ENCODE assay signal across 8 cellular contexts in the genomic region with DNA sequence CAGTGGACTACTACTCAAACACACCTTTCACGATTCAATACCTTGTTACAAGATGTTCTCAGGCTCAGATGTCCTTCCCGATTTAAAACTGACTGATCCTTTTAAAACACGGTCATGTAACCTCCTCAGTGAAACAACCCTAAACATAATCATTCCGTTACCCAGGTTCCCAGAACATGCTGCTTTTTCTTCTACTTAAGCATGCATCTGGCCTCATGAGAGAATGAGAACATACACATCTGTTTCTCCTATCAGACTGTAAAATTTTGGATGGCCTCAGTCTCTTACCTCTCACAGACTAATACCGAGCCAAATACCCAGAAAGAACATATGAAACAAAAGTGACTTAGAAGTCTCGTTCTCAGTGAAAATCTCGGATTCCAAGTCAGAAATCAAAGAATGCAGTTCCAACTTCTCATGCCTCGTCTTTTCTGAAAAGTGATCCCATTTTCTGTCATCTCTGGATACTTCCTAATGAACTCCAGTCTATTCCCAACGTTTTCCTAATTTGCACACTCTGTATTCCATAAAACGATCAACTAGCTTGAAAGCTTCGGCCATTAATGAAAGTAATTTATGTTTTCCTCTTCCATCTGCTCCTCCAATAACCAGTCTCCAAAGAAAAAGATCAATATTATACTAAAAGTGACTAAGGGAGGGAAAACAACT. TPM values are rescaled to one million over a fixed set of nuclear protein-coding genes. Genes with fewer than 3 reads are reported as not detected.
DNase-seq lines count a peak whose midpoint lies in the region; ATAC-seq and TF ChIP-seq lines count a peak whose summit lies in the region.

No MANE protein-coding gene starts in this region.

- 1% methylated on average over 11 of the region's 11 CpGs for WGBS in lower leg skin, 2 donors
- 0% methylated on average over 5 to 11 of the region's 11 CpGs for WGBS in transverse colon (ENCODE audit: low coverage in 1 of 2), 2 donors

- H3K9me3 ChIP-seq in ascending aorta (no peaks in the 10 kb centered on the region), transverse colon (no peaks in the 10 kb centered on the region)

- H3K9me3 Mint-ChIP-seq in activated T-cell treated with anti-CD3 and anti-CD28 coated beads, Interleukin-2, amount 50 U/mL, for 4 hours = no peaks in the 10 kb centered on the region

- H3K27me3 ChIP-seq in ascending aorta (no peaks in the 10 kb centered on the region), transverse colon (no peaks in the 10 kb centered on the region)

- TF ChIP-seq EP300 in transverse colon (IDR thresholded peaks at IDR 0.05; ENCODE audit: low read depth) = no peak

- H3K4me3 ChIP-seq in ascending aorta (peak overlapping the region; percentile 87 to 100), lower leg skin (ENCODE audit: low read depth, poor library complexity, severe bottlenecking) (peak overlapping the region; percentile 100), transverse colon (peak overlapping the region; percentile 77 to 97 (median 84))

- TF ChIP-seq POLR2A in lower leg skin (IDR thresholded peaks at IDR 0.05) (no peak), transverse colon (IDR thresholded peaks at IDR 0.05) (no peak)

- ATAC-seq in activated T-cell treated with anti-CD3 and anti-CD28 coated beads, Interleukin-2, amount 50 U/mL, for 4 hours = no peak
- ATAC-seq in HG02840 (IDR thresholded peaks at IDR 0.05; ENCODE audit: low FRiP score, unreplicated experiment) = no peak

- H3K27me3 Mint-ChIP-seq in activated T-cell treated with anti-CD3 and anti-CD28 coated beads, Interleukin-2, amount 50 U/mL, for 4 hours (ENCODE audit: low read depth) = no peaks in the 10 kb centered on the region

- DNase-seq in activated T-cell treated with anti-CD3 and anti-CD28 coated beads, Interleukin-2, amount 50 U/mL, for 4 hours = no peak
- no peak for DNase-seq in activated T-cell treated with anti-CD3 and anti-CD28 coated beads for 4 hours
- DNase-seq in ascending aorta (ENCODE audit: low spot score in 2 of 2) = no peak
- DNase-seq in lower leg skin (ENCODE audit: low spot score in 2 of 2) = no peak
- no peak for DNase-seq in transverse colon
- no peak for DNase-seq in NCI-H2107 treated with DMSO at 0.1 percent for 48 hours (lab: John Stamatoyannopoulos, UW; ENCODE audit: unreplicated experiment)
- DNase-seq in NCI-H345 (lab: John Stamatoyannopoulos, UW) = no peak

- peaks cover 58% of the 10 kb centered on the region for H3K4me1 Mint-ChIP-seq in activated T-cell treated with anti-CD3 and anti-CD28 coated beads, Interleukin-2, amount 50 U/mL, for 4 hours (ENCODE audit: low read depth)

- TF ChIP-seq CTCF in ascending aorta (IDR thresholded peaks at IDR 0.05) (no peak), lower leg skin (IDR thresholded peaks at IDR 0.05) (no peak), transverse colon (IDR thresholded peaks at IDR 0.05) (no peak)

- intact Hi-C loops in ascending aorta (cut with DNase I) = loop anchor here (2.0 to 10.0 kb wide), 5 partner anchors 67 to 799 kb away; a partner anchor contains a TSS
- intact Hi-C loops in lower leg skin (cut with DNase I; ENCODE audit: low total_unique reads) = no loop called here
- intact Hi-C loops in transverse colon (cut with DNase I; ENCODE audit: low total_unique reads) = loop anchor here (2.0 kb wide), 1 partner anchor 65 kb away; a partner anchor contains a TSS

- H3K27ac ChIP-seq in ascending aorta (peak overlapping the region; percentile 96 to 99), transverse colon (peak overlapping the region; percentile 94 to 99 (median 98))

- peaks cover 0 to 6% of the 10 kb centered on the region in 2 donors for H3K36me3 ChIP-seq in ascending aorta
- no peaks in the 10 kb centered on the region for H3K36me3 ChIP-seq in transverse colon

- in situ Hi-C loops in transverse colon (cut with MboI; ENCODE audit: low pct_ligation_motif_present in 1 of 4, low pct_unique_long_range_greater_than_20kb in 1 of 4, low sequenced_read_pairs in 3 of 4) = loop anchor here in 1 of 4 donors (10.0 kb wide), 1 partner anchor 61 kb away; a partner anchor contains a TSS

- peak overlapping the region; percentile 99 for H3K4me3 Mint-ChIP-seq in activated T-cell treated with anti-CD3 and anti-CD28 coated beads, Interleukin-2, amount 50 U/mL, for 4 hours

- H3K4me1 ChIP-seq in ascending aorta (peaks cover 0 to 35% of the 10 kb centered on the region in 2 donors), transverse colon (peaks cover 24 to 58% (median 39%) of the 10 kb centered on the region in 4 donors)

- H3K36me3 Mint-ChIP-seq in activated T-cell treated with anti-CD3 and anti-CD28 coated beads, Interleukin-2, amount 50 U/mL, for 4 hours (ENCODE audit: insufficient read depth) = peaks cover 18% of the 10 kb centered on the region

RNA-seq across cellular contexts. Expression of a gene that starts 0.9 kb away (rescaled TPM):
- total RNA-seq in activated T-cell treated with anti-CD3 and anti-CD28 coated beads, Interleukin-2, amount 50 U/mL, for 4 hours = 100 to 1,000 TPM; 242 to 249 (median 243) TPM
- 88.6 TPM for total RNA-seq in ascending aorta
- total RNA-seq in lower leg skin = 100 to 1,000 TPM; 160 to 327 (median 242) TPM
- total RNA-seq in transverse colon = 100 to 1,000 TPM; 282 to 531 (median 394) TPM

RNA-seq across cellular contexts. Expression of a gene that starts 19.4 kb away (rescaled TPM):
- total RNA-seq in activated T-cell treated with anti-CD3 and anti-CD28 coated beads, Interleukin-2, amount 50 U/mL, for 4 hours = 10 to 100 TPM; 32.3 to 34.6 (median 32.7) TPM
- total RNA-seq in ascending aorta (6.0 TPM), lower leg skin (10 to 100 TPM; 21.5 to 28.1 (median 27.1) TPM), transverse colon (10 to 100 TPM; 10.1 to 80.8 (median 30.7) TPM)
